In the genomic region with DNA sequence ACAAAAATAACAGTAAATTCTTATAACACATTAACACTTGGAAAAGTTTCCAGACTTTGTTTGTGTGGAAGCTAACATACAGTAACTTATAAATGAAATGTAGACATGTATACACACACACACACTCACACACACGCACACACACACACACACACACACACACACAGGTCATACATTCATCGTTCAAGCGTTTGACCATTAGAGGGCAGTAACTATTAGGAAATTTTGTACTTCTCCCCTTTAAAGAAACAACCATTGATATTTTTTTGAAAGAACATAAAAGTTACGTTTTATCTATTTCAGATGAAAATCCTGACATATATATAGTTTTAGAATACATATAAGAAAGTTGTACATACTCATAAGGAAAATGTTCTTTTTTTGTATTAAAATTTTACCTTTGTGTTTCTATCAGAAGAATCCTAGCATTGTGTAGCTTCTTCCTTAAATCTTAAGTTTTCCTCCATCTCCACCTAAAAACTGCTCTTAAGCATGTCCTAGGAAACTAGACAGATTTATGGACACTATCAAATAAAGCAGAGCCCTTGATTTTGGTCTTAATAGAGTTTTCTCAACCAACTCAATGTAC, we compare ENCODE assay signal across 7 cellular contexts. TPM values are rescaled to one million over a fixed set of nuclear protein-coding genes. Genes with fewer than 3 reads are reported as not detected.
DNase-seq lines count a peak whose midpoint lies in the region; ATAC-seq, FAIRE-seq and TF ChIP-seq lines count a peak whose summit lies in the region.

No MANE protein-coding gene starts in this region.

- H3K27me3 ChIP-seq in right lobe of liver, result no peaks in the 10 kb centered on the region

- WGBS in right lobe of liver (ENCODE audit: insufficient coverage, low coverage, low lambda C conversion rate, missing lambda C conversion rate), result 3% methylated on average over 4 of the region's 4 CpGs

- H3K4me1 Mint-ChIP-seq in brain, result peaks cover 18% of the 10 kb centered on the region

- H3K4me3 ChIP-seq in right lobe of liver, result no peak overlapping the region

- ATAC-seq in HG02759 (IDR thresholded peaks at IDR 0.05; ENCODE audit: unreplicated experiment) (peak; percentile 61), right lobe of liver (peak; percentile 82 to 92 (median 86)), HG03571 (IDR thresholded peaks at IDR 0.05; ENCODE audit: unreplicated experiment) (no peak)

- H3K4me3 Mint-ChIP-seq in brain, result no peak overlapping the region

- peak overlapping the region in 1 of 5 experiments; percentile 78 for H3K27ac Mint-ChIP-seq in brain

- H3K36me3 ChIP-seq in right lobe of liver, result no peaks in the 10 kb centered on the region

- FAIRE-seq in GM12892 (lab: Jason Lieb, UNC), result peak; percentile 80

- no peak for TF ChIP-seq POLR2A in GM12892 (IDR thresholded peaks at IDR 0.05; ENCODE audit: low read depth, low read length)
- no peak for TF ChIP-seq POLR2A in right lobe of liver (IDR thresholded peaks at IDR 0.05)

- H3K4me1 ChIP-seq in right lobe of liver, result no peaks in the 10 kb centered on the region

- H3K9me3 ChIP-seq in right lobe of liver, result no peaks in the 10 kb centered on the region

- intact Hi-C loops in right lobe of liver (cut with DNase I), result no loop called here

- TF ChIP-seq CTCF in brain (conservative IDR thresholded peaks at IDR 0.05) (peak; percentile 50 to 54), right lobe of liver (IDR thresholded peaks at IDR 0.05) (peak; percentile 22 to 71 (median 40))

- H3K9me3 Mint-ChIP-seq in brain, result no peaks in the 10 kb centered on the region

- no peak for DNase-seq in GM12892 (ENCODE audit: insufficient read length)
- peak; percentile 53 for DNase-seq in NCI-H2227 treated with DMSO at 0.1 percent for 48 hours (lab: John Stamatoyannopoulos, UW)
- DNase-seq in right lobe of liver, result no peak
- DNase-seq in stimulated activated naive CD4-positive, alpha-beta T cell (lab: John Stamatoyannopoulos, UW), result no peak

- H3K27ac ChIP-seq in right lobe of liver, result no peak overlapping the region

- H3K36me3 Mint-ChIP-seq in brain, result no peaks in the 10 kb centered on the region

- H3K27me3 Mint-ChIP-seq in brain, result no peaks in the 10 kb centered on the region

RNA-seq across cellular contexts. Expression of a gene that starts 29.0 kb away (rescaled TPM):
- not detected for polyA plus RNA-seq in GM12892 (2012; ENCODE audit: missing spikeins)
- polyA plus RNA-seq in brain (ENCODE audit: insufficient read depth, low read depth, low replicate concordance), result not detected
- total RNA-seq in right lobe of liver, result under 1 TPM in 5 of 6 experiments, not detected in 1; 0.12 to 0.81 (median 0.22) TPM
